ENCODE assay signal across 1 cellular context in the genomic region with DNA sequence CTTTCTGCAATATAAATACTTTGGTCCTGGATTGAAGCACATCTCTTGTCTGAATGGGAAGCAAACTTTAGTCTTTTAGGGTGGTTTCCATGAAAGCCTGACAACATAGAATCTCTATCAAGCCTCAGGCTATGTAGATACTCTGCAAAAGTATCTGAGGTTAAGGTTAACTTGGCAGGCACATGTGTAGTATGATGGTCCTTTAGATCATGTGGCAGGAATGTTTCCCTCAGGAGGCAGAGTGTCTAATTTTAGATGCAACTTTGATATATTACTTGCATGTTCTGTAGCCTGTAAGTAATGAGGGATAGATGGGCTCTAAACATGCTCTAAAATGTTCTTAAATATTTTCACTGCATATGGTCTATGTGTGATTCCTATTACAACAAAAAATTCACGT.
TF ChIP-seq lines count a peak whose summit lies in the region.

No MANE protein-coding gene starts in this region.

TF ChIP-seq in K562, 482 proteins besides CTCF, POLR2A, EP300 and RAD21 (continued from another document):
- TF ChIP-seq, protein P1, sequence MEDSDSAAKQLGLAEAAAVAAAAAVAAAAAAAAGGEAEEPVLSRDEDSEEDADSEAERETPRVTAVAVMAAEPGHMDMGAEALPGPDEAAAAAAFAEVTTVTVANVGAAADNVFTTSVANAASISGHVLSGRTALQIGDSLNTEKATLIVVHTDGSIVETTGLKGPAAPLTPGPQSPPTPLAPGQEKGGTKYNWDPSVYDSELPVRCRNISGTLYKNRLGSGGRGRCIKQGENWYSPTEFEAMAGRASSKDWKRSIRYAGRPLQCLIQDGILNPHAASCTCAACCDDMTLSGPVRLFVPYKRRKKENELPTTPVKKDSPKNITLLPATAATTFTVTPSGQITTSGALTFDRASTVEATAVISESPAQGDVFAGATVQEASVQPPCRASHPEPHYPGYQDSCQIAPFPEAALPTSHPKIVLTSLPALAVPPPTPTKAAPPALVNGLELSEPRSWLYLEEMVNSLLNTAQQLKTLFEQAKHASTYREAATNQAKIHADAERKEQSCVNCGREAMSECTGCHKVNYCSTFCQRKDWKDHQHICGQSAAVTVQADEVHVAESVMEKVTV (CRISPR knock-in tag; IDR thresholded peaks at IDR 0.05): no peak
- TF ChIP-seq ERF (CRISPR knock-in tag; IDR thresholded peaks at IDR 0.05): no peak
- 0 out of 2 replicates have a peak, but pooled peaks have one; percentile 50 for TF ChIP-seq ELF2 (CRISPR knock-in tag; IDR thresholded peaks at IDR 0.05)
- no peak for TF ChIP-seq GABPA (tag; conservative IDR thresholded peaks at IDR 0.05; ENCODE audit: low read depth)
- no peak for TF ChIP-seq GABPB1 (CRISPR knock-in tag; IDR thresholded peaks at IDR 0.05)
- TF ChIP-seq, protein P2, sequence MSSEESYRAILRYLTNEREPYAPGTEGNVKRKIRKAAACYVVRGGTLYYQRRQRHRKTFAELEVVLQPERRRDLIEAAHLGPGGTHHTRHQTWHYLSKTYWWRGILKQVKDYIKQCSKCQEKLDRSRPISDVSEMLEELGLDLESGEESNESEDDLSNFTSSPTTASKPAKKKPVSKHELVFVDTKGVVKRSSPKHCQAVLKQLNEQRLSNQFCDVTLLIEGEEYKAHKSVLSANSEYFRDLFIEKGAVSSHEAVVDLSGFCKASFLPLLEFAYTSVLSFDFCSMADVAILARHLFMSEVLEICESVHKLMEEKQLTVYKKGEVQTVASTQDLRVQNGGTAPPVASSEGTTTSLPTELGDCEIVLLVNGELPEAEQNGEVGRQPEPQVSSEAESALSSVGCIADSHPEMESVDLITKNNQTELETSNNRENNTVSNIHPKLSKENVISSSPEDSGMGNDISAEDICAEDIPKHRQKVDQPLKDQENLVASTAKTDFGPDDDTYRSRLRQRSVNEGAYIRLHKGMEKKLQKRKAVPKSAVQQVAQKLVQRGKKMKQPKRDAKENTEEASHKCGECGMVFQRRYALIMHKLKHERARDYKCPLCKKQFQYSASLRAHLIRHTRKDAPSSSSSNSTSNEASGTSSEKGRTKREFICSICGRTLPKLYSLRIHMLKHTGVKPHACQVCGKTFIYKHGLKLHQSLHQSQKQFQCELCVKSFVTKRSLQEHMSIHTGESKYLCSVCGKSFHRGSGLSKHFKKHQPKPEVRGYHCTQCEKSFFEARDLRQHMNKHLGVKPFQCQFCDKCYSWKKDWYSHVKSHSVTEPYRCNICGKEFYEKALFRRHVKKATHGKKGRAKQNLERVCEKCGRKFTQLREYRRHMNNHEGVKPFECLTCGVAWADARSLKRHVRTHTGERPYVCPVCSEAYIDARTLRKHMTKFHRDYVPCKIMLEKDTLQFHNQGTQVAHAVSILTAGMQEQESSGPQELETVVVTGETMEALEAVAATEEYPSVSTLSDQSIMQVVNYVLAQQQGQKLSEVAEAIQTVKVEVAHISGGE (CRISPR knock-in tag; IDR thresholded peaks at IDR 0.05): 0 out of 6 replicates have a peak, but pooled peaks of 1 of the 3 experiments have one; percentile 6
- TF ChIP-seq FOSL1 (tag; conservative IDR thresholded peaks at IDR 0.05): no peak
- no peak for TF ChIP-seq SREBF2 (CRISPR knock-in tag; IDR thresholded peaks at IDR 0.05)
- TF ChIP-seq, protein P3, sequence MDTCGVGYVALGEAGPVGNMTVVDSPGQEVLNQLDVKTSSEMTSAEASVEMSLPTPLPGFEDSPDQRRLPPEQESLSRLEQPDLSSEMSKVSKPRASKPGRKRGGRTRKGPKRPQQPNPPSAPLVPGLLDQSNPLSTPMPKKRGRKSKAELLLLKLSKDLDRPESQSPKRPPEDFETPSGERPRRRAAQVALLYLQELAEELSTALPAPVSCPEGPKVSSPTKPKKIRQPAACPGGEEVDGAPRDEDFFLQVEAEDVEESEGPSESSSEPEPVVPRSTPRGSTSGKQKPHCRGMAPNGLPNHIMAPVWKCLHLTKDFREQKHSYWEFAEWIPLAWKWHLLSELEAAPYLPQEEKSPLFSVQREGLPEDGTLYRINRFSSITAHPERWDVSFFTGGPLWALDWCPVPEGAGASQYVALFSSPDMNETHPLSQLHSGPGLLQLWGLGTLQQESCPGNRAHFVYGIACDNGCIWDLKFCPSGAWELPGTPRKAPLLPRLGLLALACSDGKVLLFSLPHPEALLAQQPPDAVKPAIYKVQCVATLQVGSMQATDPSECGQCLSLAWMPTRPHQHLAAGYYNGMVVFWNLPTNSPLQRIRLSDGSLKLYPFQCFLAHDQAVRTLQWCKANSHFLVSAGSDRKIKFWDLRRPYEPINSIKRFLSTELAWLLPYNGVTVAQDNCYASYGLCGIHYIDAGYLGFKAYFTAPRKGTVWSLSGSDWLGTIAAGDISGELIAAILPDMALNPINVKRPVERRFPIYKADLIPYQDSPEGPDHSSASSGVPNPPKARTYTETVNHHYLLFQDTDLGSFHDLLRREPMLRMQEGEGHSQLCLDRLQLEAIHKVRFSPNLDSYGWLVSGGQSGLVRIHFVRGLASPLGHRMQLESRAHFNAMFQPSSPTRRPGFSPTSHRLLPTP (IDR thresholded peaks at IDR 0.05; ENCODE audit: borderline replicate concordance, extremely low read depth, insufficient read length): no peak
- TF ChIP-seq MEF2D (tag; conservative IDR thresholded peaks at IDR 0.05; ENCODE audit: low read depth): no peak
